28 cellular contexts compared by ENCODE assay signal in the genomic region with DNA sequence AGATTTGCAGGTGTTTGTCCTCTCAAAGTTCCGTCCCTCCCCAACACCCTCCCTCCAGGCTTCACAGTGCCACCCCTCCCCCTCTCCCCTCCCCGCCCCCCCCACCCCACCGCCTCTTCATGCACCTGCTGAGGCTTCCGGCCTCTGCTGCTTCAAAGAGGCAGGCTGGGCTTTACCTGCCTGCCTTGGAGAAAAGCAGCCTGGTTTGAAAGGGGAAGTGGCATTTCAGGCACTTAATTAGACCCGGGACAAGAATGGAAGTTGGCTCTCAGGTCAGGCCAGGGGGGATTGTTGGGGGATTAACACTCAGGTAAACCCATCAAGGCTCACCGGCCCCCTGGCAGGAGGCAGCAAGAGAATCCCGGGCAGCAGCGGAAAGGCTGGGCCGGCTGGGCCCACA. TPM values are rescaled to one million over a fixed set of nuclear protein-coding genes. Genes with fewer than 3 reads are reported as not detected.
DNase-seq lines count a peak whose midpoint lies in the region; ATAC-seq, FAIRE-seq and TF ChIP-seq lines count a peak whose summit lies in the region.
"Had no signal": no experiment of that assay in that cellular context is flagged by ENCODE, and none has a peak within 500 bp of the region (broad histone marks: within the 10 kb centered on the region; RNA-seq: fewer than 3 reads in every experiment).

No MANE protein-coding gene starts in this region.

- CTCF ChIA-PET in H1 (lab: Charles Lee; ENCODE audit: partially characterized antibody) = interaction anchor here (1.0 to 2.6 kb wide), 6 partner anchors 9 to 54 kb away, joined by 3 to 9 read pairs (median 4); no protein-coding TSS in a partner anchor

- TF ChIP-seq EP300 in H1 (IDR thresholded peaks at IDR 0.05; ENCODE audit: borderline replicate concordance in 1 of 2, low read depth in 2 of 2, low read length in 2 of 2) = no peak
- TF ChIP-seq EP300 in ovary (IDR thresholded peaks at IDR 0.05) = no peak

- no peak overlapping the region for H3K9ac ChIP-seq in H1 (replicated peaks in 1 of 4; ENCODE audit: extremely low read depth in 1 of 4, low read depth in 3 of 4, low read length in 3 of 4)

- TF ChIP-seq CTCF in H1 (IDR thresholded peaks at IDR 0.05; ENCODE audit: control extremely low read depth in 1 of 3, insufficient read depth in 1 of 3, low read depth in 1 of 3, low read length in 3 of 3) (no peak), ovary (IDR thresholded peaks at IDR 0.05) (no peak)

- FAIRE-seq in H1 (lab: Jason Lieb, UNC) = peak; percentile 58
- FAIRE-seq: endothelial cell of umbilical vein, HepG2 had no signal

- H3K36me3 ChIP-seq in H1 (ENCODE audit: control insufficient read depth in 2 of 4, insufficient read depth in 4 of 4, low read length in 3 of 4) (no peaks in the 10 kb centered on the region), ovary (no peaks in the 10 kb centered on the region)
- H3K36me3 ChIP-seq: lower lobe of right lung, Peyer's patch, right lobe of liver had no signal

- no peaks in the 10 kb centered on the region for H3K79me1 ChIP-seq in H1 (ENCODE audit: low read depth, low read length)

- no peak overlapping the region for H2BK20ac ChIP-seq in H1 (ENCODE audit: low read length)

- H3K27ac ChIP-seq in H1 (ENCODE audit: low read depth, low read length) = no peak overlapping the region
- H3K27ac ChIP-seq in ovary = no peak overlapping the region
- H3K27ac ChIP-seq: HL-60, lower lobe of right lung, Peyer's patch, right lobe of liver, testis had no signal

- no peak overlapping the region for H2AFZ ChIP-seq in H1 (ENCODE audit: low read length)

- H3K27ac Mint-ChIP-seq in activated naive CD8-positive, alpha-beta T cell = no peak overlapping the region
- H3K27ac Mint-ChIP-seq in activated naive CD8-positive, alpha-beta T cell treated with anti-CD3 and anti-CD28 coated beads for 36 hours = no peak overlapping the region
- H3K27ac Mint-ChIP-seq: stimulated activated naive B cell treated with anti-CD40 and anti-IgM and Interleukin-4, amounts not matched to agents 10 μg/mL and 1 μg/mL and 100 μg/mL, for 72 hours had no signal

- H4K20me1 ChIP-seq in H1 (replicated peaks in 1 of 2; ENCODE audit: control insufficient read depth in 1 of 2, insufficient read depth in 2 of 2, low read length in 2 of 2) = peaks cover 2 to 18% of the 10 kb centered on the region in 2 experiments

- no peak for ATAC-seq in HG03378 (IDR thresholded peaks at IDR 0.05; ENCODE audit: unreplicated experiment)
- ATAC-seq: activated CD4-positive, CD25-positive, alpha-beta regulatory T cell treated with anti-CD3 and anti-CD28 coated beads, Interleukin-2, amount 50 U/mL, for 24 hours; HepG2; lower lobe of right lung; mucosa of descending colon; right lobe of liver; stimulated activated naive B cell treated with anti-CD40 and anti-IgM and Interleukin-4, amounts not matched to agents 10 μg/mL and 1 μg/mL and 100 μg/mL, for 72 hours had no signal

- H3K79me2 ChIP-seq in H1 (ENCODE audit: control insufficient read depth in 1 of 2, insufficient read depth in 2 of 2, low read length in 2 of 2) = no peaks in the 10 kb centered on the region

- H3K23me2 ChIP-seq in H1 (ENCODE audit: low read depth, low read length) = peaks cover 3% of the 10 kb centered on the region; the same call in 1 of the 2 replicates

- H2BK120ac ChIP-seq in H1 (replicated peaks; ENCODE audit: low read depth, low read length) = no peak overlapping the region

- no peak overlapping the region for H2BK12ac ChIP-seq in H1 (ENCODE audit: low read depth, low read length)

- no peaks in the 10 kb centered on the region; a peak in 1 of 4 replicates for H3K9me3 ChIP-seq in H1 (ENCODE audit: insufficient read depth in 2 of 2, low read depth in 1 of 2, low read length in 1 of 2)
- H3K9me3 ChIP-seq in ovary = no peaks in the 10 kb centered on the region
- H3K9me3 ChIP-seq: lower lobe of right lung, mucosa of descending colon, Peyer's patch, right lobe of liver, testis had no signal

- H3K27me3 Mint-ChIP-seq in activated naive CD8-positive, alpha-beta T cell = peaks cover 21% of the 10 kb centered on the region
- peaks cover 66% of the 10 kb centered on the region for H3K27me3 Mint-ChIP-seq in activated naive CD8-positive, alpha-beta T cell treated with anti-CD3 and anti-CD28 coated beads for 36 hours

- H3K56ac ChIP-seq in H1 (replicated peaks; ENCODE audit: insufficient read length, low read depth, low read length) = no peak overlapping the region

- H3K23ac ChIP-seq in H1 (ENCODE audit: insufficient read length) = no peak overlapping the region

- peak in 1 of 2 experiments; percentile 14; a peak in 1 of 4 replicates for TF ChIP-seq RAD21 in H1 (IDR thresholded peaks at IDR 0.05 in 1 of 2, conservative IDR thresholded peaks at IDR 0.05 in 1 of 2; ENCODE audit: low read depth in 2 of 2, low read length in 2 of 2)

- H3K27me3 ChIP-seq in H1 (replicated peaks in 1 of 4; ENCODE audit: control insufficient read depth in 3 of 4, extremely low read depth in 1 of 4, insufficient read depth in 3 of 4, low read length in 3 of 4) (peaks cover 50 to 90% (median 84%) of the 10 kb centered on the region in 4 experiments), ovary (no peaks in the 10 kb centered on the region)
- H3K27me3 ChIP-seq: testis had no signal

- H3K4me1 Mint-ChIP-seq in activated naive CD8-positive, alpha-beta T cell (ENCODE audit: low read depth) = peaks cover 50% of the 10 kb centered on the region
- peaks cover 33% of the 10 kb centered on the region for H3K4me1 Mint-ChIP-seq in activated naive CD8-positive, alpha-beta T cell treated with anti-CD3 and anti-CD28 coated beads for 36 hours

- H3K9me3 Mint-ChIP-seq in activated naive CD8-positive, alpha-beta T cell (ENCODE audit: low read depth) = no peaks in the 10 kb centered on the region
- H3K9me3 Mint-ChIP-seq in activated naive CD8-positive, alpha-beta T cell treated with anti-CD3 and anti-CD28 coated beads for 36 hours = no peaks in the 10 kb centered on the region
- H3K9me3 Mint-ChIP-seq: neural crest cell; stimulated activated naive B cell treated with anti-CD40 and anti-IgM and Interleukin-4, amounts not matched to agents 10 μg/mL and 1 μg/mL and 100 μg/mL, for 72 hours had no signal

- 0% methylated on average over 5 of the region's 9 CpGs; no CpG with 5 or more reads in 1 of the 2 experiments for WGBS in H1 (ENCODE audit: extremely low coverage in 1 of 2, insufficient coverage in 1 of 2, insufficient read length in 1 of 2, insufficient replicate concordance in 2 of 2, low coverage in 1 of 2, low lambda C conversion rate in 2 of 2, missing lambda C conversion rate in 1 of 2), 2 experiments
- WGBS in ovary, 3 donors = 1 to 2% (median 1%) methylated on average over 9 of the region's 9 CpGs

- peak overlapping the region; percentile 59 for H3K4me3 Mint-ChIP-seq in activated naive CD8-positive, alpha-beta T cell
- H3K4me3 Mint-ChIP-seq in activated naive CD8-positive, alpha-beta T cell treated with anti-CD3 and anti-CD28 coated beads for 36 hours = no peak overlapping the region
- H3K4me3 Mint-ChIP-seq: CD8-positive, alpha-beta memory T cell; stimulated activated naive B cell treated with anti-CD40 and anti-IgM and Interleukin-4, amounts not matched to agents 10 μg/mL and 1 μg/mL and 100 μg/mL, for 72 hours had no signal

- no peak overlapping the region for H2BK5ac ChIP-seq in H1 (ENCODE audit: low read depth, low read length)

- no peak overlapping the region for H4K5ac ChIP-seq in H1 (ENCODE audit: insufficient read length, low read depth, low read length)

- TF ChIP-seq POLR2A in H1 (IDR thresholded peaks at IDR 0.05; ENCODE audit: control extremely low read depth in 1 of 2, low read depth in 2 of 2, low read length in 2 of 2) (no peak), ovary (IDR thresholded peaks at IDR 0.05) (no peak)

- DNase-seq in activated naive CD8-positive, alpha-beta T cell treated with anti-CD3 and anti-CD28 coated beads for 36 hours = no peak
- peak; percentile 81 for DNase-seq in Jurkat, Clone E6-1 (ENCODE audit: low read depth, low spot score)
- peak in 1 of 2 experiments; percentile 68 for DNase-seq in H1 (ENCODE audit: low read depth in 1 of 2, low spot score in 2 of 2)
- no peak for DNase-seq in NCI-H128 (lab: John Stamatoyannopoulos, UW; ENCODE audit: unreplicated experiment)
- no peak for DNase-seq in ovary
- DNase-seq: HCEC 1CT; lower lobe of right lung; mucosa of descending colon; NCI-H1092 treated with DMSO at 0.1 percent for 48 hours; NCI-H2081; NK-92 treated with Interleukin-12 subunit alpha and Interleukin-12 subunit beta, amount 100 ng/mL, for 24 hours; Peyer's patch; right lobe of liver; stimulated activated CD4-positive, alpha-beta T cell treated with anti-CD3 and anti-CD28 coated beads, Interleukin-12 subunit alpha, Interleukin-12 subunit beta, amount 100 ng/mL, for 4 hours; stimulated activated CD4-positive, alpha-beta T cell treated with anti-CD3 and anti-CD28 coated beads, Interleukin-4, amount 100 ng/mL, for 24 hours; stimulated activated naive B cell treated with anti-CD40 and anti-IgM and Interleukin-4, amounts not matched to agents 10 μg/mL and 1 μg/mL and 100 μg/mL, for 72 hours; testis had no signal

- H3K36me3 Mint-ChIP-seq in activated naive CD8-positive, alpha-beta T cell = no peaks in the 10 kb centered on the region
- H3K36me3 Mint-ChIP-seq in activated naive CD8-positive, alpha-beta T cell treated with anti-CD3 and anti-CD28 coated beads for 36 hours = no peaks in the 10 kb centered on the region
- H3K36me3 Mint-ChIP-seq: CD8-positive, alpha-beta memory T cell; stimulated activated naive B cell treated with anti-CD40 and anti-IgM and Interleukin-4, amounts not matched to agents 10 μg/mL and 1 μg/mL and 100 μg/mL, for 72 hours had no signal

- H3K4me3 ChIP-seq in Jurkat, Clone E6-1 (ENCODE audit: low read length) = peak overlapping the region; percentile 32
- H3K4me3 ChIP-seq in H1 (ENCODE audit: extremely low read depth in 1 of 4, insufficient read depth in 2 of 4, low read depth in 3 of 4, low read length in 4 of 4) (no peak overlapping the region), ovary (no peak overlapping the region)
- H3K4me3 ChIP-seq: lower lobe of right lung, mucosa of descending colon, Peyer's patch, right lobe of liver, testis had no signal

- no peak overlapping the region for H4K8ac ChIP-seq in H1 (ENCODE audit: extremely low read depth, insufficient read depth, low read length)

- H3K4me1 ChIP-seq in H1 (replicated peaks in 1 of 4; ENCODE audit: control insufficient read depth in 3 of 4, insufficient read depth in 4 of 4, low read length in 3 of 4) (peaks cover 35 to 64% (median 48%) of the 10 kb centered on the region in 4 experiments), ovary (ENCODE audit: insufficient read depth) (peaks cover 1% of the 10 kb centered on the region)
- H3K4me1 ChIP-seq: right lobe of liver, testis had no signal

- no peak overlapping the region for H4K91ac ChIP-seq in H1 (replicated peaks; ENCODE audit: insufficient read length, low read length)

- intact Hi-C loops in ovary (cut with DNase I) = no loop called here

- H3K4ac ChIP-seq in H1 (replicated peaks; ENCODE audit: insufficient read length, low read depth, low read length) = no peak overlapping the region

- H2AK5ac ChIP-seq in H1 (ENCODE audit: low read depth, low read length) = no peak overlapping the region

- peak overlapping the region in 1 of 2 experiments; percentile 44; a peak in 2 of 4 replicates for H3K4me2 ChIP-seq in H1 (ENCODE audit: insufficient read depth in 1 of 2, low read depth in 2 of 2, low read length in 2 of 2)

- H2BK15ac ChIP-seq in H1 (ENCODE audit: low read length) = no peak overlapping the region

- H3K18ac ChIP-seq in H1 (ENCODE audit: extremely low read depth, low read length) = no peak overlapping the region

- H3K14ac ChIP-seq in H1 (ENCODE audit: insufficient read length) = no peak overlapping the region

- POLR2A ChIA-PET in H1 (lab: Charles Lee; ENCODE audit: partially characterized antibody) = interaction anchor here (1.6 to 2.4 kb wide), 2 partner anchors 12 to 25 kb away, joined by 5 to 7 read pairs; no protein-coding TSS in a partner anchor

RNA-seq across cellular contexts. Expression of a gene that starts 21.1 kb away (rescaled TPM):
- not detected for total RNA-seq in activated naive CD8-positive, alpha-beta T cell treated with anti-CD3 and anti-CD28 coated beads for 36 hours
- polyA plus RNA-seq in Jurkat, Clone E6-1 (2012; ENCODE audit: insufficient read depth, insufficient read length) = not detected
- not detected in 2 replicates for total RNA-seq in H1 (2021; fragmentation: NEBNext Ultra II Directional; extraction: Animal tissue kit (Norgen Biotek cat#: 25700))
- polyA plus RNA-seq in H1 (2011; rRNA removed) (0.02 TPM in 1 of 2 replicates, not detected in the other), ovary (not detected)
- 0.03 TPM for polyA plus RNA-seq in H1 (2011; cell fraction: cytosol; rRNA removed)
- polyA plus RNA-seq in H1 (2011; cell fraction: nucleus; rRNA removed) = 0.03 TPM
- polyA plus RNA-seq in H1 (2012, experiment 1 of 2) = 0.03 to 0.08 TPM in 2 of 4 replicates, not detected in the others
- polyA plus RNA-seq in H1 (2012, experiment 2 of 2) = 0.07 TPM
- 0.02 TPM for polyA plus RNA-seq in H1 (2013, experiment 1 of 2)
- polyA plus RNA-seq in H1 (2013, experiment 2 of 2) = 0.02 TPM
- 0.13 TPM in 1 of 2 replicates, not detected in the other for polyA minus RNA-seq in H1 (2011; rRNA and poly(A)+ RNA removed)
- not detected for polyA minus RNA-seq in H1 (2011; cell fraction: cytosol; rRNA and poly(A)+ RNA removed)
- polyA minus RNA-seq in H1 (2011; cell fraction: nucleus; rRNA and poly(A)+ RNA removed) = 0.40 TPM
- not detected for total RNA-seq in ovary
- total RNA-seq: CD8-positive, alpha-beta memory T cell; dermis microvascular lymphatic vessel endothelial cell; endothelial cell of umbilical vein; HepG2; kidney epithelial cell; lower lobe of right lung; mucosa of descending colon; Peyer's patch; posterior vena cava; right lobe of liver had no signal
- polyA plus RNA-seq: CD8-positive, alpha-beta memory T cell; endothelial cell of umbilical vein; HepG2 had no signal
